In the genomic region with DNA sequence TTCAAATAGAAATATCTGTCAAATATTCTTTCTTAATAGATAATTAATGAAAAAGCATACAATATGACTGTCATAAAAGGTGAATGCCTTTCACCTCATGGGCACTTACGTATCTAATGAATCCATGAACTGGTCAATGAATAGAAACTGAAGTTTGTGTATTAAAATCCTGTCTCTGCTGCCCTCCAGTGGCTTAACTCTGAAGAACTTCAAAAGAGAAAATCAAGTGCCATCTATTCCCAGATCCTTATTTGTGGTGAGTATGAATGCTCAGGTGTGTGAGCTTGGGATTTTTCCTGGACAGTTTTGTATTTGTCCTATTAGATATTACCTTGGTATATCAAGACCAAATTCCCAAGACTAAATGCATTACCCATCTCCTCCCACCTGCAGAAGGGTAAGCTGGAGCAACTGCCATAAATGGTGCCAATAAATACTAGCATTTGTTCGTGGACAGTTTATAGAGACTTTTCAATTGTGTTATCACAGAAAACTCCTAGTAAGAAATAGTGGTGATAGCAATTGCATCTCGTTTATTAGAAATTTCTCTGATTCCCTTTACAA, we compare ENCODE assay signal across 8 cellular contexts. TPM values are rescaled to one million over a fixed set of nuclear protein-coding genes. Genes with fewer than 3 reads are reported as not detected.
DNase-seq lines count a peak whose midpoint lies in the region; ATAC-seq and TF ChIP-seq lines count a peak whose summit lies in the region.

No MANE protein-coding gene starts in this region.

- H3K27ac Mint-ChIP-seq in activated T-cell treated with anti-CD3 and anti-CD28 coated beads, Interleukin-2, amount 50 U/mL, for 72 hours: no peak overlapping the region
- no peak overlapping the region for H3K27ac Mint-ChIP-seq in activated T-cell treated with anti-CD3 and anti-CD28 coated beads, Interleukin-2, amount 50 U/mL, for 24 hours
- H3K27ac Mint-ChIP-seq in activated T-helper 1 cell treated with anti-CD3 and anti-CD28 coated beads, Interleukin-12 subunit alpha, Interleukin-12 subunit beta, Interleukin-2, Interleukin-4 antibody, amounts not matched to agents 30 ng/mL and 10 ng/mL and 1 ng/mL, durations not matched to agents 14 hours and 24 hours and 36 hours: no peak overlapping the region

- ATAC-seq in activated T-cell treated with anti-CD3 and anti-CD28 coated beads, Interleukin-2, amount 50 U/mL, for 72 hours (replicated peaks in 1 of 2): no peak
- ATAC-seq in HG03342 (IDR thresholded peaks at IDR 0.05; ENCODE audit: unreplicated experiment): peak; percentile 36
- peak; percentile 59 to 71 for ATAC-seq in lower lobe of right lung

- no peak overlapping the region for H3K4me3 Mint-ChIP-seq in activated T-cell treated with anti-CD3 and anti-CD28 coated beads, Interleukin-2, amount 50 U/mL, for 72 hours
- H3K4me3 Mint-ChIP-seq in activated T-cell treated with anti-CD3 and anti-CD28 coated beads, Interleukin-2, amount 50 U/mL, for 24 hours: no peak overlapping the region
- H3K4me3 Mint-ChIP-seq in activated T-helper 1 cell treated with anti-CD3 and anti-CD28 coated beads, Interleukin-12 subunit alpha, Interleukin-12 subunit beta, Interleukin-2, Interleukin-4 antibody, amounts not matched to agents 30 ng/mL and 10 ng/mL and 1 ng/mL, durations not matched to agents 14 hours and 24 hours and 36 hours: no peak overlapping the region

- H3K36me3 Mint-ChIP-seq in activated T-cell treated with anti-CD3 and anti-CD28 coated beads, Interleukin-2, amount 50 U/mL, for 72 hours (ENCODE audit: insufficient read depth in 2 of 2): no peaks in the 10 kb centered on the region
- no peaks in the 10 kb centered on the region for H3K36me3 Mint-ChIP-seq in activated T-cell treated with anti-CD3 and anti-CD28 coated beads, Interleukin-2, amount 50 U/mL, for 24 hours (ENCODE audit: low read depth)
- H3K36me3 Mint-ChIP-seq in activated T-helper 1 cell treated with anti-CD3 and anti-CD28 coated beads, Interleukin-12 subunit alpha, Interleukin-12 subunit beta, Interleukin-2, Interleukin-4 antibody, amounts not matched to agents 30 ng/mL and 10 ng/mL and 1 ng/mL, durations not matched to agents 14 hours and 24 hours and 36 hours (ENCODE audit: low read depth): no peaks in the 10 kb centered on the region

- no peaks in the 10 kb centered on the region for H3K36me3 ChIP-seq in lower lobe of right lung

- peaks cover 15% of the 10 kb centered on the region for H3K4me1 Mint-ChIP-seq in activated T-cell treated with anti-CD3 and anti-CD28 coated beads, Interleukin-2, amount 50 U/mL, for 72 hours (ENCODE audit: low read depth)
- H3K4me1 Mint-ChIP-seq in activated T-cell treated with anti-CD3 and anti-CD28 coated beads, Interleukin-2, amount 50 U/mL, for 24 hours (ENCODE audit: low read depth): peaks cover 15% of the 10 kb centered on the region
- peaks cover 11% of the 10 kb centered on the region for H3K4me1 Mint-ChIP-seq in activated T-helper 1 cell treated with anti-CD3 and anti-CD28 coated beads, Interleukin-12 subunit alpha, Interleukin-12 subunit beta, Interleukin-2, Interleukin-4 antibody, amounts not matched to agents 30 ng/mL and 10 ng/mL and 1 ng/mL, durations not matched to agents 14 hours and 24 hours and 36 hours (ENCODE audit: low read depth)

- no peaks in the 10 kb centered on the region for H3K9me3 Mint-ChIP-seq in activated T-cell treated with anti-CD3 and anti-CD28 coated beads, Interleukin-2, amount 50 U/mL, for 72 hours
- H3K9me3 Mint-ChIP-seq in activated T-cell treated with anti-CD3 and anti-CD28 coated beads, Interleukin-2, amount 50 U/mL, for 24 hours: no peaks in the 10 kb centered on the region
- no peaks in the 10 kb centered on the region for H3K9me3 Mint-ChIP-seq in activated T-helper 1 cell treated with anti-CD3 and anti-CD28 coated beads, Interleukin-12 subunit alpha, Interleukin-12 subunit beta, Interleukin-2, Interleukin-4 antibody, amounts not matched to agents 30 ng/mL and 10 ng/mL and 1 ng/mL, durations not matched to agents 14 hours and 24 hours and 36 hours

- no peaks in the 10 kb centered on the region for H3K4me1 ChIP-seq in lower lobe of right lung

- H3K27ac ChIP-seq in lower lobe of right lung: no peak overlapping the region

- H3K9me3 ChIP-seq in lower lobe of right lung: no peaks in the 10 kb centered on the region

- peak; percentile 17 to 32 for DNase-seq in activated T-cell treated with anti-CD3 and anti-CD28 coated beads, Interleukin-2, amount 50 U/mL, for 72 hours
- no peak for DNase-seq in activated T-cell treated with anti-CD3 and anti-CD28 coated beads, Interleukin-2, amount 50 U/mL, for 24 hours
- DNase-seq in NCI-H82 treated with DMSO at 0.1 percent for 48 hours (lab: John Stamatoyannopoulos, UW; ENCODE audit: unreplicated experiment) (peak; percentile 40), cerebellum (ENCODE audit: low spot score) (peak; percentile 60), lower lobe of right lung (no peak), occipital lobe (lab: John Stamatoyannopoulos, UW) (no peak)
- no peak for DNase-seq in activated T-helper 1 cell treated with anti-CD3 and anti-CD28 coated beads, Interleukin-12 subunit alpha, Interleukin-12 subunit beta, Interleukin-2, Interleukin-4 antibody, amounts not matched to agents 30 ng/mL and 10 ng/mL and 1 ng/mL, durations not matched to agents 14 hours and 24 hours and 36 hours (ENCODE audit: low spot score)

- intact Hi-C loops in lower lobe of right lung (cut with DNase I): loop anchor here (10.0 kb wide), 1 partner anchor 169 kb away; no protein-coding TSS in a partner anchor
- intact Hi-C loops in activated T-helper 1 cell treated with anti-CD3 and anti-CD28 coated beads, Interleukin-12 subunit alpha, Interleukin-12 subunit beta, Interleukin-2, Interleukin-4 antibody, amounts not matched to agents 30 ng/mL and 10 ng/mL and 1 ng/mL, durations not matched to agents 14 hours and 24 hours and 36 hours (cut with micrococcal nuclease): loop anchor here (1.0 to 10.0 kb wide), 5 partner anchors 171 to 1051 kb away; a partner anchor contains a TSS

- no peaks in the 10 kb centered on the region for H3K27me3 ChIP-seq in lower lobe of right lung (ENCODE audit: low read depth)

- peak; percentile 65 for TF ChIP-seq CTCF in lower lobe of right lung (IDR thresholded peaks at IDR 0.05)

- no peak overlapping the region for H3K4me3 ChIP-seq in lower lobe of right lung

- H3K27me3 Mint-ChIP-seq in activated T-cell treated with anti-CD3 and anti-CD28 coated beads, Interleukin-2, amount 50 U/mL, for 72 hours (ENCODE audit: low read depth): no peaks in the 10 kb centered on the region
- peaks cover 2% of the 10 kb centered on the region for H3K27me3 Mint-ChIP-seq in activated T-cell treated with anti-CD3 and anti-CD28 coated beads, Interleukin-2, amount 50 U/mL, for 24 hours
- peaks cover 5% of the 10 kb centered on the region for H3K27me3 Mint-ChIP-seq in activated T-helper 1 cell treated with anti-CD3 and anti-CD28 coated beads, Interleukin-12 subunit alpha, Interleukin-12 subunit beta, Interleukin-2, Interleukin-4 antibody, amounts not matched to agents 30 ng/mL and 10 ng/mL and 1 ng/mL, durations not matched to agents 14 hours and 24 hours and 36 hours (ENCODE audit: insufficient read depth)

RNA-seq across cellular contexts. Expression of a gene that starts 44.0 kb away (rescaled TPM):
- total RNA-seq in activated T-cell treated with anti-CD3 and anti-CD28 coated beads, Interleukin-2, amount 50 U/mL, for 72 hours: not detected
- 12.1 TPM for total RNA-seq in cerebellum
- total RNA-seq in lower lobe of right lung: 55.9 TPM
- 5.3 TPM for total RNA-seq in occipital lobe
- total RNA-seq in activated T-helper 1 cell treated with anti-CD3 and anti-CD28 coated beads, Interleukin-12 subunit alpha, Interleukin-12 subunit beta, Interleukin-2, Interleukin-4 antibody, amounts not matched to agents 30 ng/mL and 10 ng/mL and 1 ng/mL, durations not matched to agents 14 hours and 24 hours and 36 hours: not detected in 2 replicates

RNA-seq across cellular contexts. Expression of a gene that starts 45.0 kb away (rescaled TPM):
- not detected for total RNA-seq in activated T-cell treated with anti-CD3 and anti-CD28 coated beads, Interleukin-2, amount 50 U/mL, for 72 hours
- total RNA-seq in cerebellum (0.27 TPM), lower lobe of right lung (3.2 TPM), occipital lobe (0.16 TPM)
- not detected in 2 replicates for total RNA-seq in activated T-helper 1 cell treated with anti-CD3 and anti-CD28 coated beads, Interleukin-12 subunit alpha, Interleukin-12 subunit beta, Interleukin-2, Interleukin-4 antibody, amounts not matched to agents 30 ng/mL and 10 ng/mL and 1 ng/mL, durations not matched to agents 14 hours and 24 hours and 36 hours

Comparison
In these comparisons a context has a peak if more than half of its experiments do, and no peak if none do; other contexts are left out.
1. DNase-seq: peak in activated T-cell treated with anti-CD3 and anti-CD28 coated beads, Interleukin-2, amount 50 U/mL, for 72 hours (2 of 2), NCI-H82 treated with DMSO at 0.1 percent for 48 hours (single experiment) and cerebellum (single experiment); none in activated T-cell treated with anti-CD3 and anti-CD28 coated beads, Interleukin-2, amount 50 U/mL, for 24 hours (single experiment), lower lobe of right lung (single experiment), occipital lobe (single experiment) and activated T-helper 1 cell treated with anti-CD3 and anti-CD28 coated beads, Interleukin-12 subunit alpha, Interleukin-12 subunit beta, Interleukin-2, Interleukin-4 antibody, amounts not matched to agents 30 ng/mL and 10 ng/mL and 1 ng/mL, durations not matched to agents 14 hours and 24 hours and 36 hours (single experiment).
2. ATAC-seq: peak in HG03342 (single experiment) and lower lobe of right lung (2 of 2); none in activated T-cell treated with anti-CD3 and anti-CD28 coated beads, Interleukin-2, amount 50 U/mL, for 72 hours (0 of 2).